20 cellular contexts compared by ENCODE assay signal in the genomic region with DNA sequence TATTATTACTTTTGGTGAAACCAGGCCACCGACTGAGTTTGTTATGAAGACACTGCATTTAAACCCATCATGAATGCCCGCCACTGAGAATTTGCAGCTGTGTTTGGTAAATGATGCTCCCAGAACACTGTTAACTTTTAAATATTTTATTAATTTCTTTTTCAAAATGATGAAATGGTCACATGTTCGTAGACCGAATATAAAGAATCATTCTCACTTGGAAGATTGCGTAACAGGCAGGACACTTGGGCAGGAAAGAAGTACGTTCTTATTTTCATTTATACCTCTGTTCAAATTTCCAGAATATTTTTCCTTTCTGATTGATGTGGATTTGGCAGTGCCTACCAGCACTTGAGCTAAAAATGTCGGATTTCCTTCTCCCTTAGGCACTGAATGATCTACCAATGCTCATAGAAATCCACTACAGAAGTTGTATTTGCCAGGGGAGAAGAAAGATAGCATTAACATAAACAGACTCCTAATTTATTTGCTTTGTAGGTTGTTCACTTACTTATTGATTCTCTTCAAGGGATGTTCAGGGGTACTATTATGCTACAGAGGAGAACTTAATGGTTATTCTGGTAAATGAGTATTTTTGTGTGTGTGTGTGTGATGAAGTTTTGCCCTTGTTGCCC. TPM values are rescaled to one million over a fixed set of nuclear protein-coding genes. Genes with fewer than 3 reads are reported as not detected.
A peak's percentile ranks its signal among the peaks of the same experiment; 100 is the strongest.
DNase-seq lines count a peak whose midpoint lies in the region; ATAC-seq and TF ChIP-seq lines count a peak whose summit lies in the region.
"Had no signal": no experiment of that assay in that cellular context is flagged by ENCODE, and none has a peak within 500 bp of the region (broad histone marks: within the 10 kb centered on the region; RNA-seq: fewer than 3 reads in every experiment).

No MANE protein-coding gene starts in this region.

- TF ChIP-seq POLR2A in breast epithelium (IDR thresholded peaks at IDR 0.05) (no peak), GM18505 (IDR thresholded peaks at IDR 0.05; ENCODE audit: borderline replicate concordance, extremely low read depth, insufficient read depth, insufficient read length) (no peak)

- H3K9me3 ChIP-seq in breast epithelium (no peaks in the 10 kb centered on the region), neutrophil (no peaks in the 10 kb centered on the region)
- H3K9me3 ChIP-seq: thoracic aorta had no signal

- POLR2A ChIA-PET in MCF 10A (lab: Yijun Ruan, JAX): interaction anchor here (1.5 to 6.4 kb wide), 5 partner anchors 10 to 137 kb away, joined by 3 to 32 read pairs (median 7); a partner anchor contains a TSS

- H3K9me3 Mint-ChIP-seq in MCF 10A (ENCODE audit: unreplicated experiment) (no peaks in the 10 kb centered on the region), IgD-negative memory B cell (no peaks in the 10 kb centered on the region)
- H3K9me3 Mint-ChIP-seq in central memory CD8-positive, alpha-beta T cell: no peaks in the 10 kb centered on the region
- H3K9me3 Mint-ChIP-seq: neural progenitor cell had no signal

- peak overlapping the region; percentile 56 for H3K27ac Mint-ChIP-seq in MCF 10A (ENCODE audit: low read depth, unreplicated experiment)
- peak overlapping the region; percentile 6 to 73 (median 50) for H3K27ac Mint-ChIP-seq in IgD-negative memory B cell
- peak overlapping the region; percentile 51 for H3K27ac Mint-ChIP-seq in central memory CD8-positive, alpha-beta T cell (ENCODE audit: low read depth)
- H3K27ac Mint-ChIP-seq: neural progenitor cell had no signal

- no peak for DNase-seq in MCF 10A (ENCODE audit: unreplicated experiment)
- no peak for DNase-seq in breast epithelium (ENCODE audit: low spot score in 2 of 2)
- DNase-seq in central memory CD8-positive, alpha-beta T cell (ENCODE audit: low spot score in 2 of 2): no peak
- no peak for DNase-seq in stimulated activated CD4-positive, alpha-beta T cell treated with anti-CD3 and anti-CD28 coated beads, Interleukin-15, amount 100 ng/mL, for 24 hours
- no peak for DNase-seq in stimulated activated CD4-positive, alpha-beta T cell treated with anti-CD3 and anti-CD28 coated beads, Interleukin-4, amount 100 ng/mL, for 4 hours
- DNase-seq: activated CD8-positive, alpha-beta memory T cell treated with anti-CD3 and anti-CD28 coated beads, Interleukin-2, amount 50 U/mL, for 48 hours; amygdala; GOT3; Karpas-422; NCI-H1436; NCI-H345; stimulated activated CD4-positive, alpha-beta T cell treated with anti-CD3 and anti-CD28 coated beads, Interleukin-1b, Interleukin-23, amount 100 ng/mL, for 48 hours; SW 1271 had no signal

- intact Hi-C loops in MCF 10A (cut with micrococcal nuclease) (no loop called here), breast epithelium (cut with DNase I; ENCODE audit: low total_unique reads) (no loop called here)

- H3K4me3 Mint-ChIP-seq in MCF 10A (ENCODE audit: unreplicated experiment) (no peak overlapping the region), IgD-negative memory B cell (peak overlapping the region in 1 of 4 donors; percentile 13)
- H3K4me3 Mint-ChIP-seq in central memory CD8-positive, alpha-beta T cell: no peak overlapping the region
- H3K4me3 Mint-ChIP-seq: neural progenitor cell had no signal

- H3K4me3 ChIP-seq in breast epithelium (no peak overlapping the region), neutrophil (ENCODE audit: low read depth in 1 of 2, low read length in 1 of 2) (peak overlapping the region in 1 of 2 experiments; percentile 11)
- H3K4me3 ChIP-seq: neural progenitor cell, thoracic aorta had no signal

- no peak overlapping the region for H3K27ac ChIP-seq in breast epithelium
- peak overlapping the region; percentile 96 for H3K27ac ChIP-seq in neutrophil
- H3K27ac ChIP-seq: neural progenitor cell, RWPE1, thoracic aorta, VCaP had no signal

- H3K4me1 ChIP-seq in breast epithelium (no peaks in the 10 kb centered on the region), neutrophil (ENCODE audit: control insufficient read depth in 1 of 2, insufficient read depth in 1 of 2, low read depth in 1 of 2, low read length in 1 of 2) (peaks cover 94 to 99% of the 10 kb centered on the region in 2 experiments)
- H3K4me1 ChIP-seq: neural progenitor cell had no signal

- H3K36me3 ChIP-seq in breast epithelium: no peaks in the 10 kb centered on the region
- H3K36me3 ChIP-seq in neutrophil: peaks cover 1% of the 10 kb centered on the region
- H3K36me3 ChIP-seq: neural progenitor cell, thoracic aorta had no signal

- H3K36me3 Mint-ChIP-seq in MCF 10A (ENCODE audit: insufficient read depth, unreplicated experiment): no peaks in the 10 kb centered on the region
- H3K36me3 Mint-ChIP-seq in IgD-negative memory B cell: peaks cover 3% of the 10 kb centered on the region
- H3K36me3 Mint-ChIP-seq in central memory CD8-positive, alpha-beta T cell (ENCODE audit: insufficient read depth): peaks cover 16% of the 10 kb centered on the region

- no TSS peak for BruUV-seq in MCF 10A (replicated peaks; lab: Mats Ljungman, UMichigan)

- ATAC-seq in central memory CD8-positive, alpha-beta T cell (replicated peaks; ENCODE audit: extremely low read depth, poor library complexity, severe bottlenecking): no peak
- no peak for ATAC-seq in GM18505 (IDR thresholded peaks at IDR 0.05; ENCODE audit: unreplicated experiment)

- H3K4me1 Mint-ChIP-seq in MCF 10A (ENCODE audit: insufficient read depth, unreplicated experiment): peaks cover 25% of the 10 kb centered on the region
- H3K4me1 Mint-ChIP-seq in IgD-negative memory B cell: peaks cover 51 to 69% (median 59%) of the 10 kb centered on the region in 3 donors
- H3K4me1 Mint-ChIP-seq in central memory CD8-positive, alpha-beta T cell: peaks cover 84% of the 10 kb centered on the region

- TF ChIP-seq CTCF in MCF 10A (IDR thresholded peaks at IDR 0.05; ENCODE audit: unreplicated experiment): no peak
- TF ChIP-seq CTCF in breast epithelium (IDR thresholded peaks at IDR 0.05): no peak
- TF ChIP-seq CTCF in neutrophil (IDR thresholded peaks at IDR 0.05): no peak

- CTCF ChIA-PET in MCF 10A (lab: Yijun Ruan, JAX): interaction anchor here (0.7 to 1.8 kb wide), 7 partner anchors 26 to 463 kb away, joined by 3 to 7 read pairs (median 3); a partner anchor contains a TSS

- H3K27me3 Mint-ChIP-seq in MCF 10A (ENCODE audit: insufficient read depth, unreplicated experiment) (no peaks in the 10 kb centered on the region), IgD-negative memory B cell (peaks cover 2% of the 10 kb centered on the region)
- H3K27me3 Mint-ChIP-seq in central memory CD8-positive, alpha-beta T cell: no peaks in the 10 kb centered on the region

- H3K27me3 ChIP-seq in breast epithelium (no peaks in the 10 kb centered on the region), neutrophil (no peaks in the 10 kb centered on the region)
- H3K27me3 ChIP-seq: neural progenitor cell had no signal

RNA-seq across cellular contexts. Expression of a gene that starts 13.8 kb away (rescaled TPM):
- total RNA-seq in MCF 10A (2022) (50.5 and 50.8 TPM in 2 replicates), breast epithelium (10 to 100 TPM in 2 of 3 donors, 1 to 10 TPM in 1; 6.2 to 15.5 (median 12.1) TPM)
- polyA plus RNA-seq in IgD-negative memory B cell: 366 TPM
